17 cellular contexts compared by ENCODE assay signal in the genomic region with DNA sequence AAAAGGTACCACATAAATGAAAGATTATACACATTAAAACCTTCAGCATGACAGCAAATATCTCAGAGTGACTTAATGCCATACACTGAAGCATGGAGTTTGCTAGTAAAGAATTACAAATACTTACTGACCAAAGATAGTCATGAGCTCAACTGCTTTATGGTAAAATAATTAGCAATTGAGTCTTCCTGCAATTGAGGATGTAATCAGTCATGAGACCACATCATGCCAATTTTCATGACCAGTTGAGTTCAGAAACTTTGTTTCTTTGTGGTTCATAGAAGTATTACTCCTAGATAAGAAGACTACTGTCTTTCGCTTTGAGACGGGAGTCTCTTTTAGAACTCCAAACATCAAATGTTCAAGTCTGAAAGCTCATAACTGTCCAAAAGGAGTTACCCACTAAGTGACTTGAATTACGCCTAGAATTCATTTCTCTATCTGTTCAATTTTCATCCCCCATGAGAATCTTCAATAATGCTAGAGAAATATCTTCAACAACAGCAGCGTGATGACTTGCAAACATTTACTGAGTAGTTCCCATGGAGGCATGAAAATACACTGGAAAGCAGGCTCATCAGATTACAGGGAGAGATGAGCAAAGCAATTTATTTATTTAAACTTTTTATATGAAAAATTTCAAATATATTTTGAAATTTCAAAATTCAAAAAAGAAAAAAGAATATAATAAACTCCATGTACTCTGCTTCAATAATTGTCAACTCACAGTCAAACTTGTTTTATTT.
A peak's percentile ranks its signal among the peaks of the same experiment; 100 is the strongest.
DNase-seq lines count a peak whose midpoint lies in the region; ATAC-seq and TF ChIP-seq lines count a peak whose summit lies in the region.
"Had no signal": no experiment of that assay in that cellular context is flagged by ENCODE, and none has a peak within 500 bp of the region (broad histone marks: within the 10 kb centered on the region; RNA-seq: fewer than 3 reads in every experiment).

No MANE protein-coding gene starts in this region.

- ATAC-seq in activated T-cell treated with anti-CD3 and anti-CD28 coated beads, Interleukin-2, amount 50 U/mL, for 72 hours (replicated peaks in 1 of 2) = no peak
- no peak for ATAC-seq in CD4-positive, CD25-positive, alpha-beta regulatory T cell (ENCODE audit: low read depth in 2 of 2)
- ATAC-seq in activated naive CD8-positive, alpha-beta T cell treated with anti-CD3 and anti-CD28 coated beads, Interleukin-2, amount 50 U/mL, for 24 hours = no peak
- no peak for ATAC-seq in GM23338
- ATAC-seq: PC-3 had no signal

- TF ChIP-seq CTCF in Loucy (conservative IDR thresholded peaks at IDR 0.05; ENCODE audit: low read length) (no peak), GM23338 (conservative IDR thresholded peaks at IDR 0.05; ENCODE audit: low read depth in 2 of 2) (no peak)

- no peaks in the 10 kb centered on the region for H3K79me2 ChIP-seq in Loucy (ENCODE audit: insufficient read depth, low read length)
- no peaks in the 10 kb centered on the region for H3K79me2 ChIP-seq in GM23338 (replicated peaks; ENCODE audit: insufficient read depth)

- peaks cover 44% of the 10 kb centered on the region for H3K4me1 ChIP-seq in CD4-positive, CD25-positive, alpha-beta regulatory T cell (ENCODE audit: control insufficient read depth, insufficient read depth, low read length, poor library complexity, severe bottlenecking)
- H3K4me1 ChIP-seq in Loucy (ENCODE audit: insufficient read depth, low read length, poor library complexity, severe bottlenecking) (peaks cover 23% of the 10 kb centered on the region), GM23338 (ENCODE audit: insufficient read depth) (peaks cover 16% of the 10 kb centered on the region)

- H3K27me3 Mint-ChIP-seq in activated T-cell treated with anti-CD3 and anti-CD28 coated beads, Interleukin-2, amount 50 U/mL, for 72 hours (ENCODE audit: low read depth) = no peaks in the 10 kb centered on the region
- H3K27me3 Mint-ChIP-seq in CD4-positive, CD25-positive, alpha-beta regulatory T cell = no peaks in the 10 kb centered on the region
- no peaks in the 10 kb centered on the region for H3K27me3 Mint-ChIP-seq in activated naive CD8-positive, alpha-beta T cell treated with anti-CD3 and anti-CD28 coated beads, Interleukin-2, amount 50 U/mL, for 24 hours
- H3K27me3 Mint-ChIP-seq in GM23338 (ENCODE audit: insufficient read depth, low read depth, poor library complexity) = peaks cover 7% of the 10 kb centered on the region

- H3K27ac Mint-ChIP-seq in activated T-cell treated with anti-CD3 and anti-CD28 coated beads, Interleukin-2, amount 50 U/mL, for 72 hours = peak overlapping the region; percentile 60
- H3K27ac Mint-ChIP-seq in CD4-positive, CD25-positive, alpha-beta regulatory T cell = peak overlapping the region in 2 of 3 donors; percentile 20 to 49
- peak overlapping the region; percentile 28 for H3K27ac Mint-ChIP-seq in activated naive CD8-positive, alpha-beta T cell treated with anti-CD3 and anti-CD28 coated beads, Interleukin-2, amount 50 U/mL, for 24 hours
- no peak overlapping the region for H3K27ac Mint-ChIP-seq in GM23338

- H3F3A ChIP-seq in Loucy (ENCODE audit: low read depth) (no peaks in the 10 kb centered on the region), GM23338 (replicated peaks; ENCODE audit: low read depth) (no peaks in the 10 kb centered on the region)

- no peak overlapping the region for H3K9ac ChIP-seq in Loucy (ENCODE audit: low read depth, low read length, poor library complexity, severe bottlenecking)
- H3K9ac ChIP-seq: KMS-11 had no signal

- no peak for DNase-seq in activated T-cell treated with anti-CD3 and anti-CD28 coated beads, Interleukin-2, amount 50 U/mL, for 72 hours
- DNase-seq in activated T-cell treated with anti-CD3 and anti-CD28 coated beads, Interleukin-2, amount 50 U/mL, for 48 hours = no peak
- no peak for DNase-seq in CD4-positive, CD25-positive, alpha-beta regulatory T cell
- no peak for DNase-seq in activated naive CD8-positive, alpha-beta T cell treated with anti-CD3 and anti-CD28 coated beads, Interleukin-2, amount 50 U/mL, for 24 hours
- DNase-seq in GM23338 (ENCODE audit: low spot score) (no peak), NCI-H187 (lab: John Stamatoyannopoulos, UW) (no peak), NCI-H146 treated with DMSO at 0.1 percent for 48 hours (lab: John Stamatoyannopoulos, UW; ENCODE audit: unreplicated experiment) (no peak)
- DNase-seq: DMS79, NCI-H1417, NCI-H226, NCI-H524, NCI-H82, PC-3 had no signal

- H3K9me3 ChIP-seq in CD4-positive, CD25-positive, alpha-beta regulatory T cell (ENCODE audit: control insufficient read depth in 2 of 2, low read length in 2 of 2) = no peaks in the 10 kb centered on the region
- no peaks in the 10 kb centered on the region for H3K9me3 ChIP-seq in Loucy (ENCODE audit: insufficient read depth, low read depth, low read length)
- H3K9me3 ChIP-seq: HAP-1 had no signal

- H3K36me3 ChIP-seq in CD4-positive, CD25-positive, alpha-beta regulatory T cell (ENCODE audit: control insufficient read depth, insufficient read depth, low read length) = no peaks in the 10 kb centered on the region
- H3K36me3 ChIP-seq in Loucy (ENCODE audit: insufficient read depth, low read length) (no peaks in the 10 kb centered on the region), GM23338 (ENCODE audit: insufficient read depth) (no peaks in the 10 kb centered on the region)
- H3K36me3 ChIP-seq: HAP-1 had no signal

- H3K4me3 ChIP-seq in CD4-positive, CD25-positive, alpha-beta regulatory T cell (ENCODE audit: low read depth, low read length) = peak overlapping the region; percentile 28
- H3K4me3 ChIP-seq in Loucy (ENCODE audit: low read length, poor library complexity, severe bottlenecking) (no peak overlapping the region), GM23338 (no peak overlapping the region)
- H3K4me3 ChIP-seq: HAP-1 had no signal

- H3K4me1 Mint-ChIP-seq in activated T-cell treated with anti-CD3 and anti-CD28 coated beads, Interleukin-2, amount 50 U/mL, for 72 hours (ENCODE audit: low read depth) = peaks cover 70% of the 10 kb centered on the region
- peaks cover 32 to 66% (median 51%) of the 10 kb centered on the region in 4 donors for H3K4me1 Mint-ChIP-seq in CD4-positive, CD25-positive, alpha-beta regulatory T cell
- H3K4me1 Mint-ChIP-seq in activated naive CD8-positive, alpha-beta T cell treated with anti-CD3 and anti-CD28 coated beads, Interleukin-2, amount 50 U/mL, for 24 hours = peaks cover 61% of the 10 kb centered on the region
- peaks cover 25% of the 10 kb centered on the region for H3K4me1 Mint-ChIP-seq in GM23338

- H3K4me2 ChIP-seq in Loucy (ENCODE audit: low read depth, low read length, poor library complexity, severe bottlenecking) = no peak overlapping the region
- no peak overlapping the region for H3K4me2 ChIP-seq in GM23338
- H3K4me2 ChIP-seq: KMS-11 had no signal

- H3K9me2 ChIP-seq in Loucy (replicated peaks; ENCODE audit: low read depth, low read length) (no peaks in the 10 kb centered on the region), GM23338 (ENCODE audit: insufficient read depth) (no peaks in the 10 kb centered on the region)

- no peaks in the 10 kb centered on the region for H3K9me3 Mint-ChIP-seq in activated T-cell treated with anti-CD3 and anti-CD28 coated beads, Interleukin-2, amount 50 U/mL, for 72 hours
- no peaks in the 10 kb centered on the region for H3K9me3 Mint-ChIP-seq in CD4-positive, CD25-positive, alpha-beta regulatory T cell
- H3K9me3 Mint-ChIP-seq in activated naive CD8-positive, alpha-beta T cell treated with anti-CD3 and anti-CD28 coated beads, Interleukin-2, amount 50 U/mL, for 24 hours = no peaks in the 10 kb centered on the region
- H3K9me3 Mint-ChIP-seq in GM23338 = no peaks in the 10 kb centered on the region; the same call in 2 of the 3 replicates

- H2AFZ ChIP-seq in Loucy (ENCODE audit: low read length) (peak overlapping the region; percentile 21; the same call in 1 of the 2 replicates), GM23338 (no peak overlapping the region)

- no peaks in the 10 kb centered on the region for H3K27me3 ChIP-seq in CD4-positive, CD25-positive, alpha-beta regulatory T cell (ENCODE audit: control insufficient read depth, insufficient read depth, low read length)
- H3K27me3 ChIP-seq in Loucy (ENCODE audit: insufficient read depth, low read length, poor library complexity, severe bottlenecking) = no peaks in the 10 kb centered on the region
- H3K27me3 ChIP-seq in GM23338 (ENCODE audit: insufficient read depth) = no peaks in the 10 kb centered on the region

- H3K4me3 Mint-ChIP-seq in activated T-cell treated with anti-CD3 and anti-CD28 coated beads, Interleukin-2, amount 50 U/mL, for 72 hours = peak overlapping the region; percentile 38 to 59
- peak overlapping the region in 2 of 4 donors; percentile 31 to 34 for H3K4me3 Mint-ChIP-seq in CD4-positive, CD25-positive, alpha-beta regulatory T cell
- peak overlapping the region; percentile 28 for H3K4me3 Mint-ChIP-seq in activated naive CD8-positive, alpha-beta T cell treated with anti-CD3 and anti-CD28 coated beads, Interleukin-2, amount 50 U/mL, for 24 hours
- H3K4me3 Mint-ChIP-seq in GM23338 = no peak overlapping the region

- no peak overlapping the region for H3K27ac ChIP-seq in CD4-positive, CD25-positive, alpha-beta regulatory T cell (ENCODE audit: insufficient read depth, low read length, poor library complexity, severe bottlenecking)
- H3K27ac ChIP-seq in GM23338 (ENCODE audit: low read depth) = no peak overlapping the region
- H3K27ac ChIP-seq: KMS-11, RWPE1 had no signal

- H4K20me1 ChIP-seq in Loucy (ENCODE audit: insufficient read depth, low read length, poor library complexity, severe bottlenecking) = no peaks in the 10 kb centered on the region
- H4K20me1 ChIP-seq in GM23338 (replicated peaks; ENCODE audit: insufficient read depth) = no peaks in the 10 kb centered on the region

- H3K36me3 Mint-ChIP-seq in activated T-cell treated with anti-CD3 and anti-CD28 coated beads, Interleukin-2, amount 50 U/mL, for 72 hours (ENCODE audit: insufficient read depth in 2 of 2) = peaks cover 4 to 6% of the 10 kb centered on the region in 2 donors
- H3K36me3 Mint-ChIP-seq in CD4-positive, CD25-positive, alpha-beta regulatory T cell = peaks cover 9% of the 10 kb centered on the region
- peaks cover 5% of the 10 kb centered on the region for H3K36me3 Mint-ChIP-seq in activated naive CD8-positive, alpha-beta T cell treated with anti-CD3 and anti-CD28 coated beads, Interleukin-2, amount 50 U/mL, for 24 hours (ENCODE audit: low read depth)
- H3K36me3 Mint-ChIP-seq in GM23338 (ENCODE audit: low read depth) = no peaks in the 10 kb centered on the region

TF ChIP-seq in GM23338, 12 proteins besides CTCF, POLR2A, EP300 and RAD21 (continues in another document):
- TF ChIP-seq CREB1 (CRISPR knock-in tag; IDR thresholded peaks at IDR 0.05; ENCODE audit: low read depth) (no peak), STAT1 (IDR thresholded peaks at IDR 0.05; ENCODE audit: unreplicated experiment) (no peak), JUNB (IDR thresholded peaks at IDR 0.05; ENCODE audit: unreplicated experiment) (no peak), EZH2phosphoT487 (IDR thresholded peaks at IDR 0.05; ENCODE audit: unreplicated experiment) (no peak)
